ENCODE assay signal across 13 cellular contexts in genomic region chr5:170357853-170358497, GRCh38. TPM values are rescaled to one million over a fixed set of nuclear protein-coding genes. Genes with fewer than 3 reads are reported as not detected.
DNase-seq lines count a peak whose midpoint lies in the region; ATAC-seq and TF ChIP-seq lines count a peak whose summit lies in the region.
"Had no signal": no experiment of that assay in that cellular context is flagged by ENCODE, and none has a peak within 500 bp of the region (broad histone marks: within the 10 kb centered on the region; RNA-seq: fewer than 3 reads in every experiment).

No MANE protein-coding gene starts in this region.

- no peaks in the 10 kb centered on the region for H3K27me3 ChIP-seq in smooth muscle cell (ENCODE audit: low read depth)

- no peak overlapping the region for H3K4me2 ChIP-seq in smooth muscle cell

- H3K4me1 Mint-ChIP-seq in effector memory CD8-positive, alpha-beta T cell (ENCODE audit: low read depth in 2 of 2): peaks cover 0 to 2% of the 10 kb centered on the region in 2 donors
- peaks cover 12% of the 10 kb centered on the region for H3K4me1 Mint-ChIP-seq in stimulated activated naive CD8-positive, alpha-beta T cell treated with anti-CD3 and anti-CD28 coated beads, Interleukin-15, amount 100 ng/mL, for 72 hours

- H3K27ac ChIP-seq in smooth muscle cell (ENCODE audit: low read depth): no peak overlapping the region

- TF ChIP-seq CTCF in mucosa of descending colon (IDR thresholded peaks at IDR 0.05): no peak
- TF ChIP-seq CTCF in smooth muscle cell (IDR thresholded peaks at IDR 0.05; ENCODE audit: borderline replicate concordance, insufficient read depth, poor library complexity, severe bottlenecking): no peak

- no peak overlapping the region for H3K9ac ChIP-seq in smooth muscle cell (ENCODE audit: low read depth)

- H3K4me3 Mint-ChIP-seq in effector memory CD8-positive, alpha-beta T cell: no peak overlapping the region
- no peak overlapping the region for H3K4me3 Mint-ChIP-seq in stimulated activated naive CD8-positive, alpha-beta T cell treated with anti-CD3 and anti-CD28 coated beads, Interleukin-15, amount 100 ng/mL, for 72 hours
- H3K4me3 Mint-ChIP-seq: activated CD4-positive, alpha-beta T cell treated with anti-CD3 and anti-CD28 coated beads, Interleukin-2, amount 10 ng/mL, durations not matched to agents 24 days and 14 days; activated naive CD8-positive, alpha-beta T cell treated with anti-CD3 and anti-CD28 coated beads, Interleukin-2, amount 10 ng/mL, durations not matched to agents 7 days and 5 days had no signal

- H3K27me3 Mint-ChIP-seq in effector memory CD8-positive, alpha-beta T cell: peaks cover 20 to 29% of the 10 kb centered on the region in 2 donors
- H3K27me3 Mint-ChIP-seq in stimulated activated naive CD8-positive, alpha-beta T cell treated with anti-CD3 and anti-CD28 coated beads, Interleukin-15, amount 100 ng/mL, for 72 hours: peaks cover 16% of the 10 kb centered on the region

- peaks cover 1% of the 10 kb centered on the region for H3F3A ChIP-seq in smooth muscle cell (ENCODE audit: low read depth)

- no peak overlapping the region for H3K27ac Mint-ChIP-seq in effector memory CD8-positive, alpha-beta T cell
- peak overlapping the region in 1 of 2 donors; percentile 87 for H3K27ac Mint-ChIP-seq in stimulated activated naive CD8-positive, alpha-beta T cell treated with anti-CD3 and anti-CD28 coated beads, Interleukin-15, amount 100 ng/mL, for 72 hours
- H3K27ac Mint-ChIP-seq: activated CD4-positive, alpha-beta T cell treated with anti-CD3 and anti-CD28 coated beads, Interleukin-2, amount 10 ng/mL, durations not matched to agents 24 days and 14 days; activated naive CD8-positive, alpha-beta T cell treated with anti-CD3 and anti-CD28 coated beads, Interleukin-2, amount 10 ng/mL, durations not matched to agents 7 days and 5 days had no signal

- whole genome bisulfite sequencing in smooth muscle cell (ENCODE audit: low lambda C conversion rate): 81% methylated on average over 10 of the region's 10 CpGs

- no peaks in the 10 kb centered on the region for H4K20me1 ChIP-seq in smooth muscle cell (ENCODE audit: low read depth)

- no peak overlapping the region for H2AFZ ChIP-seq in smooth muscle cell (ENCODE audit: low read depth)

- intact Hi-C loops in mucosa of descending colon (cut with DNase I, micrococcal nuclease): no loop called here

- H3K79me2 ChIP-seq in smooth muscle cell (ENCODE audit: low read depth): no peaks in the 10 kb centered on the region

- H3K4me3 ChIP-seq in mucosa of descending colon: no peak overlapping the region
- no peak overlapping the region for H3K4me3 ChIP-seq in smooth muscle cell
- H3K4me3 ChIP-seq: HAP-1 had no signal

- no peaks in the 10 kb centered on the region for H3K36me3 Mint-ChIP-seq in effector memory CD8-positive, alpha-beta T cell (ENCODE audit: insufficient read depth)
- H3K36me3 Mint-ChIP-seq: activated naive CD8-positive, alpha-beta T cell treated with anti-CD3 and anti-CD28 coated beads, Interleukin-2, amount 10 ng/mL, durations not matched to agents 7 days and 5 days had no signal

- H3K9me3 ChIP-seq in mucosa of descending colon (no peaks in the 10 kb centered on the region), smooth muscle cell (replicated peaks; ENCODE audit: low read depth) (no peaks in the 10 kb centered on the region)
- H3K9me3 ChIP-seq: HAP-1 had no signal

- DNase-seq in NOMO-1 treated with dmso at 0.1 percent for 144 hours (lab: John Stamatoyannopoulos, UW; ENCODE audit: unreplicated experiment) (peak; percentile 72), mucosa of descending colon (peak in 2 of 3 donors; percentile 34 to 67), ureter (ENCODE audit: low spot score) (peak; percentile 62), smooth muscle cell (lab: John Stamatoyannopoulos, UW; ENCODE audit: unreplicated experiment) (no peak)
- DNase-seq in effector memory CD8-positive, alpha-beta T cell: no peak
- DNase-seq in stimulated activated naive CD8-positive, alpha-beta T cell treated with anti-CD3 and anti-CD28 coated beads, Interleukin-15, amount 100 ng/mL, for 72 hours: no peak
- DNase-seq: activated CD4-positive, alpha-beta T cell treated with anti-CD3 and anti-CD28 coated beads, Interleukin-2, amount 10 ng/mL, durations not matched to agents 24 days and 14 days; activated naive CD8-positive, alpha-beta T cell treated with anti-CD3 and anti-CD28 coated beads, Interleukin-2, amount 10 ng/mL, durations not matched to agents 7 days and 5 days; EL; NCI-H187 had no signal

- H3K36me3 ChIP-seq in mucosa of descending colon (ENCODE audit: low read depth) (no peaks in the 10 kb centered on the region), smooth muscle cell (ENCODE audit: low read depth) (no peaks in the 10 kb centered on the region)
- H3K36me3 ChIP-seq: HAP-1 had no signal

- ATAC-seq in effector memory CD8-positive, alpha-beta T cell (replicated peaks): peak; percentile 33
- ATAC-seq in mucosa of descending colon: peak; percentile 66
- no peak for ATAC-seq in stimulated activated naive CD8-positive, alpha-beta T cell treated with anti-CD3 and anti-CD28 coated beads, Interleukin-15, amount 100 ng/mL, for 72 hours
- ATAC-seq in GM18861 (IDR thresholded peaks at IDR 0.05; ENCODE audit: unreplicated experiment): no peak
- ATAC-seq: Panc1 had no signal

- no peaks in the 10 kb centered on the region for H3K9me3 Mint-ChIP-seq in effector memory CD8-positive, alpha-beta T cell
- no peaks in the 10 kb centered on the region for H3K9me3 Mint-ChIP-seq in stimulated activated naive CD8-positive, alpha-beta T cell treated with anti-CD3 and anti-CD28 coated beads, Interleukin-15, amount 100 ng/mL, for 72 hours
- H3K9me3 Mint-ChIP-seq: activated CD4-positive, alpha-beta T cell treated with anti-CD3 and anti-CD28 coated beads, Interleukin-2, amount 10 ng/mL, durations not matched to agents 24 days and 14 days; activated naive CD8-positive, alpha-beta T cell treated with anti-CD3 and anti-CD28 coated beads, Interleukin-2, amount 10 ng/mL, durations not matched to agents 7 days and 5 days had no signal

- no peaks in the 10 kb centered on the region for H3K4me1 ChIP-seq in mucosa of descending colon (ENCODE audit: low read depth)
- peaks cover 9% of the 10 kb centered on the region for H3K4me1 ChIP-seq in smooth muscle cell (ENCODE audit: low read depth)
- H3K4me1 ChIP-seq: HAP-1 had no signal

RNA-seq across cellular contexts. Expression of gene KCNMB1, which starts 31.2 kb away (rescaled TPM):
- 10 to 100 TPM in 1 of 3 donors, 1 to 10 TPM in 2; 1.5 to 59.1 (median 5.5) TPM for total RNA-seq in mucosa of descending colon
- total RNA-seq in ureter: 26.6 TPM
- total RNA-seq in smooth muscle cell: 0.36 and 0.63 TPM in 2 replicates
- polyA plus RNA-seq in smooth muscle cell: 0.52 and 0.54 TPM in 2 replicates
- total RNA-seq: activated CD4-positive, alpha-beta T cell treated with anti-CD3 and anti-CD28 coated beads, Interleukin-2, amount 10 ng/mL, durations not matched to agents 24 days and 14 days; activated naive CD8-positive, alpha-beta T cell treated with anti-CD3 and anti-CD28 coated beads, Interleukin-2, amount 10 ng/mL, durations not matched to agents 7 days and 5 days had no signal

Comparison
In these comparisons a context has a peak if more than half of its experiments do, and no peak if none do; other contexts are left out.
1. DNase-seq: peak in NOMO-1 treated with dmso at 0.1 percent for 144 hours (single experiment), mucosa of descending colon (2 of 3) and ureter (single experiment); none in effector memory CD8-positive, alpha-beta T cell (0 of 3), smooth muscle cell (single experiment) and stimulated activated naive CD8-positive, alpha-beta T cell treated with anti-CD3 and anti-CD28 coated beads, Interleukin-15, amount 100 ng/mL, for 72 hours (0 of 2).
2. ATAC-seq: peak in effector memory CD8-positive, alpha-beta T cell (single experiment) and mucosa of descending colon (single experiment); none in stimulated activated naive CD8-positive, alpha-beta T cell treated with anti-CD3 and anti-CD28 coated beads, Interleukin-15, amount 100 ng/mL, for 72 hours (single experiment) and GM18861 (single experiment).